18 cellular contexts compared by ENCODE assay signal in genomic region chr6:100121854-100122609, GRCh38.
DNase-seq lines count a peak whose midpoint lies in the region; ATAC-seq and TF ChIP-seq lines count a peak whose summit lies in the region.
"Had no signal": no experiment of that assay in that cellular context is flagged by ENCODE, and none has a peak within 500 bp of the region (broad histone marks: within the 10 kb centered on the region; RNA-seq: fewer than 3 reads in every experiment).

No MANE protein-coding gene starts in this region.

- H3K9me3 Mint-ChIP-seq in osteocyte (ENCODE audit: unreplicated experiment), result no peaks in the 10 kb centered on the region
- H3K9me3 Mint-ChIP-seq in naive thymus-derived CD4-positive, alpha-beta T cell, result peaks cover 0 to 4% (median 0%) of the 10 kb centered on the region in 11 donors
- H3K9me3 Mint-ChIP-seq: CD8-positive, alpha-beta T cell; GM23338 had no signal

- H3K4me1 ChIP-seq in GM23248 (ENCODE audit: insufficient read depth) (peaks cover 12% of the 10 kb centered on the region), adipocyte (ENCODE audit: control insufficient read depth, insufficient read depth, low read length) (peaks cover 38% of the 10 kb centered on the region)
- no peaks in the 10 kb centered on the region for H3K4me1 ChIP-seq in naive thymus-derived CD4-positive, alpha-beta T cell (ENCODE audit: control insufficient read depth in 2 of 2, insufficient read depth in 2 of 2, low read length in 2 of 2)
- H3K4me1 ChIP-seq: BLaER1 had no signal

- no peak for ATAC-seq in naive thymus-derived CD4-positive, alpha-beta T cell
- ATAC-seq: CD8-positive, alpha-beta T cell; GM23338 had no signal

- no peaks in the 10 kb centered on the region for H3F3A ChIP-seq in GM23248 (ENCODE audit: insufficient read depth)

- no peak overlapping the region for H3K9ac ChIP-seq in GM23248
- no peak overlapping the region for H3K9ac ChIP-seq in adipocyte (ENCODE audit: low read length)
- H3K9ac ChIP-seq: BLaER1 had no signal

- no peaks in the 10 kb centered on the region for H3K27me3 Mint-ChIP-seq in osteocyte (ENCODE audit: unreplicated experiment)
- H3K27me3 Mint-ChIP-seq in naive thymus-derived CD4-positive, alpha-beta T cell, result peaks cover 4 to 22% (median 18%) of the 10 kb centered on the region in 5 donors

- POLR2A ChIA-PET in BJ (lab: Charles Lee), result no interaction called here
- POLR2A ChIA-PET in naive thymus-derived CD4-positive, alpha-beta T cell (lab: Charles Lee), result no interaction called here

- no peak overlapping the region for H3K4me3 Mint-ChIP-seq in osteocyte (ENCODE audit: unreplicated experiment)
- no peak overlapping the region for H3K4me3 Mint-ChIP-seq in naive thymus-derived CD4-positive, alpha-beta T cell
- H3K4me3 Mint-ChIP-seq: CD8-positive, alpha-beta T cell; GM23338 had no signal

- no peaks in the 10 kb centered on the region for H3K79me2 ChIP-seq in GM23248 (ENCODE audit: insufficient read depth)

- H4K20me1 ChIP-seq in GM23248 (ENCODE audit: insufficient read depth), result no peaks in the 10 kb centered on the region
- H4K20me1 ChIP-seq: BLaER1 had no signal

- in situ Hi-C loops in GM23248 (cut with MboI), result no loop called here

- intact Hi-C loops in naive thymus-derived CD4-positive, alpha-beta T cell (cut with micrococcal nuclease), result no loop called here

- H3K9me3 ChIP-seq in GM23248 (ENCODE audit: low read depth) (no peaks in the 10 kb centered on the region), adipocyte (ENCODE audit: control insufficient read depth, low read length) (no peaks in the 10 kb centered on the region)
- H3K9me3 ChIP-seq in naive thymus-derived CD4-positive, alpha-beta T cell (ENCODE audit: control insufficient read depth in 2 of 3, low read length in 3 of 3), result no peaks in the 10 kb centered on the region
- H3K9me3 ChIP-seq: BLaER1 had no signal

- no peak overlapping the region for H3K27ac ChIP-seq in GM23248
- H3K27ac ChIP-seq in naive thymus-derived CD4-positive, alpha-beta T cell (ENCODE audit: low read depth, low read length), result no peak overlapping the region
- H3K27ac ChIP-seq: BLaER1 had no signal

- DNase-seq in BJ (ENCODE audit: low read depth), result no peak
- peak; percentile 32 for DNase-seq in GM23248
- DNase-seq in adipocyte (ENCODE audit: low read depth), result peak; percentile 53
- no peak for DNase-seq in osteocyte (ENCODE audit: extremely low spot score, unreplicated experiment)
- no peak for DNase-seq in retina
- no peak for DNase-seq in HPDE6-E6E7 (ENCODE audit: extremely low spot score)
- DNase-seq in naive thymus-derived CD4-positive, alpha-beta T cell, result no peak
- DNase-seq: CD8-positive, alpha-beta T cell; DMS79; GDM1; NCI-H1436; NCI-H2029; NCI-H2171; NCI-H446; NCI-H69; RPMI8226 had no signal

- H3K4me2 ChIP-seq in GM23248 (ENCODE audit: unreplicated experiment), result no peak overlapping the region
- H3K4me2 ChIP-seq: BLaER1, GM23338 had no signal

- H3K4me1 Mint-ChIP-seq in osteocyte (ENCODE audit: unreplicated experiment), result peaks cover 48% of the 10 kb centered on the region
- no peaks in the 10 kb centered on the region for H3K4me1 Mint-ChIP-seq in naive thymus-derived CD4-positive, alpha-beta T cell
- H3K4me1 Mint-ChIP-seq: GM23338 had no signal

- no peak overlapping the region for H3K4me3 ChIP-seq in BJ (ENCODE audit: low read depth, low read length)
- no peak overlapping the region for H3K4me3 ChIP-seq in GM23248
- H3K4me3 ChIP-seq in adipocyte (ENCODE audit: low read length), result no peak overlapping the region
- H3K4me3 ChIP-seq in naive thymus-derived CD4-positive, alpha-beta T cell (ENCODE audit: low read length), result no peak overlapping the region
- H3K4me3 ChIP-seq: BLaER1, GM23338 had no signal

- TF ChIP-seq CTCF in BJ (IDR thresholded peaks at IDR 0.05; ENCODE audit: insufficient read depth, low read depth, low read length), result 0 out of 2 replicates have a peak, but pooled peaks have one; percentile 13
- no peak for TF ChIP-seq CTCF in osteocyte (IDR thresholded peaks at IDR 0.05)

- no peaks in the 10 kb centered on the region for H3K9me2 ChIP-seq in GM23248 (ENCODE audit: insufficient read depth)

- peak overlapping the region; percentile 39 for H3K27ac Mint-ChIP-seq in osteocyte (ENCODE audit: unreplicated experiment)
- H3K27ac Mint-ChIP-seq in naive thymus-derived CD4-positive, alpha-beta T cell, result no peak overlapping the region
- H3K27ac Mint-ChIP-seq: CD8-positive, alpha-beta T cell; GM23338 had no signal

- no peak overlapping the region for H2AFZ ChIP-seq in GM23248
- H2AFZ ChIP-seq: GM23338 had no signal

- CTCF ChIA-PET in BJ (lab: Yijun Ruan, JAX), result interaction anchor here (0.6 to 3.2 kb wide), 8 partner anchors 32 to 357 kb away, joined by 3 to 19 read pairs (median 3); partner anchors contain the start of gene SIM1
- CTCF ChIA-PET in naive thymus-derived CD4-positive, alpha-beta T cell (lab: Charles Lee), result no interaction called here

- no peaks in the 10 kb centered on the region for H3K36me3 Mint-ChIP-seq in osteocyte (ENCODE audit: unreplicated experiment)
- H3K36me3 Mint-ChIP-seq in naive thymus-derived CD4-positive, alpha-beta T cell, result no peaks in the 10 kb centered on the region
- H3K36me3 Mint-ChIP-seq: CD8-positive, alpha-beta T cell had no signal

- 14 to 22% methylated on average over 2 of the region's 2 CpGs for WGBS in GM23248 (ENCODE audit: low coverage in 1 of 2, low lambda C conversion rate in 2 of 2, missing lambda C conversion rate in 2 of 2), 2 experiments

- H3K36me3 ChIP-seq in BJ (ENCODE audit: control insufficient read depth, insufficient read depth, low read length), result no peaks in the 10 kb centered on the region
- no peaks in the 10 kb centered on the region for H3K36me3 ChIP-seq in GM23248 (ENCODE audit: low read depth)
- H3K36me3 ChIP-seq in adipocyte (ENCODE audit: control insufficient read depth, insufficient read depth, low read length, severe bottlenecking), result no peaks in the 10 kb centered on the region
- H3K36me3 ChIP-seq in naive thymus-derived CD4-positive, alpha-beta T cell (ENCODE audit: control insufficient read depth in 2 of 3, insufficient read depth in 3 of 3, low read length in 3 of 3), result no peaks in the 10 kb centered on the region
- H3K36me3 ChIP-seq: BLaER1 had no signal

- H3K27me3 ChIP-seq in BJ (ENCODE audit: control insufficient read depth, insufficient read depth, low read length) (no peaks in the 10 kb centered on the region), GM23248 (replicated peaks; ENCODE audit: insufficient read depth) (no peaks in the 10 kb centered on the region), adipocyte (replicated peaks; ENCODE audit: control insufficient read depth, insufficient read depth, low read length) (no peaks in the 10 kb centered on the region)
- H3K27me3 ChIP-seq in naive thymus-derived CD4-positive, alpha-beta T cell (ENCODE audit: control insufficient read depth in 2 of 2, insufficient read depth in 2 of 2, low read length in 2 of 2), result no peaks in the 10 kb centered on the region
- H3K27me3 ChIP-seq: BLaER1 had no signal

Comparison
In these comparisons a context has a peak if more than half of its experiments do, and no peak if none do; other contexts are left out.
1. DNase-seq: peak in GM23248 (single experiment) and adipocyte (single experiment); none in BJ (single experiment), osteocyte (single experiment), retina (single experiment), HPDE6-E6E7 (single experiment) and naive thymus-derived CD4-positive, alpha-beta T cell (0 of 9).